9 cellular contexts compared by ENCODE assay signal in the genomic region with DNA sequence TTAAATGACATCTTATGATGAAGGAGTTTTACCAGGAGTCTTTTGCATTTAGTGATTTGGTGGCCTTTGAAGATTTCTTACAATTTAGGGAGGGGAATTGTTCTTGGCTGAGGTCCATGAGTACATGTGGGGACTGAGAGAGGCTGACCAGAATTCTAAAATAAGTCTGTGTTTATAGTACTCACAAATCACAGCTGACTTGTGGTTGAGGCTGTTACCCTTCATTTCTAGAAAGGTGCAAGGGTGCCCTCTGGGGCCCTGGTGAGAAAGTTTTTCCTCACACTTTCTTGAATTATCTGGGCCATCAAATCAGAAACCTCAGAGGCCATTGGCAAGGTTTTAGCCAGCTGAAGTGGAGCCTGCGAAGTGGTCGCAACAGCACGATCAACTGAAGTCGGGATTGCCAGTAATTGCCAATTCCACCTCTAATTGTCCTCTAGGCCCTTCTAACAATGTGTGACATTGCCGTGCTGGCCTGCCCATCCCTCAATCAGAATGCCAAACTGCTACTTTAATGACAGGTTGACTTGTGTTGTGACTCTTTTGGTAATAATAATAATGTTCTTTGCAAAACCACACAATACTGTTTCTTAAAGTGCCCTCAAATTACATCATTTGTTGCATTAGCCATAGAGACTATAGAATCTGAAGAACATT.
DNase-seq lines count a peak whose midpoint lies in the region; FAIRE-seq and TF ChIP-seq lines count a peak whose summit lies in the region.
"Had no signal": no experiment of that assay in that cellular context is flagged by ENCODE, and none has a peak within 500 bp of the region (broad histone marks: within the 10 kb centered on the region; RNA-seq: fewer than 3 reads in every experiment).

No MANE protein-coding gene starts in this region.

- H3K4me1 ChIP-seq in H9 (ENCODE audit: insufficient read depth, low read length): no peaks in the 10 kb centered on the region
- H3K4me1 ChIP-seq in liver (ENCODE audit: control insufficient read depth in 4 of 4, insufficient read depth in 4 of 4, low read length in 3 of 4): no peaks in the 10 kb centered on the region

- no peak overlapping the region for H2BK5ac ChIP-seq in H9 (ENCODE audit: insufficient read length, low read length)

- H3K9me3 ChIP-seq in H9 (ENCODE audit: control insufficient read depth, low read depth, low read length): no peaks in the 10 kb centered on the region
- no peaks in the 10 kb centered on the region for H3K9me3 ChIP-seq in liver (ENCODE audit: control insufficient read depth in 4 of 4, low read length in 3 of 4)

- no peak overlapping the region for H3K27ac ChIP-seq in H9 (ENCODE audit: insufficient read length, low read depth, low read length)
- no peak overlapping the region for H3K27ac ChIP-seq in liver (ENCODE audit: low read depth in 1 of 2, low read length in 2 of 2)

- no peak overlapping the region for H2AK5ac ChIP-seq in H9 (ENCODE audit: insufficient read length, low read length)

- H3K4me1 Mint-ChIP-seq in H9 (peaks cover 2 to 3% of the 10 kb centered on the region in 2 experiments; a peak in 2 of 4 replicates), chondrocyte (ENCODE audit: low read depth) (peaks cover 15% of the 10 kb centered on the region)
- H3K4me1 Mint-ChIP-seq: activated naive CD8-positive, alpha-beta T cell treated with anti-CD3 and anti-CD28 coated beads, Interleukin-2, amount 10 ng/mL, durations not matched to agents 7 days and 5 days had no signal

- no peak overlapping the region for H2AFZ ChIP-seq in H9 (ENCODE audit: low read length)

- TF ChIP-seq CTCF in H9 (conservative IDR thresholded peaks at IDR 0.05): peak; percentile 71
- TF ChIP-seq CTCF in chondrocyte (IDR thresholded peaks at IDR 0.05): peak; percentile 91
- peak; percentile 63 for TF ChIP-seq CTCF in liver (IDR thresholded peaks at IDR 0.05; ENCODE audit: low read depth, low read length, missing input control)

- H3K79me1 ChIP-seq in H9 (ENCODE audit: insufficient read depth, low read depth, low read length, poor library complexity, severe bottlenecking): no peaks in the 10 kb centered on the region

- no CpG with 5 or more reads among the region's 5 CpGs for WGBS in H9 (ENCODE audit: extremely low coverage, insufficient read length, low lambda C conversion rate)
- 65% methylated on average over 5 of the region's 5 CpGs for WGBS in liver

- H3K27me3 Mint-ChIP-seq in H9 (ENCODE audit: low read depth) (no peaks in the 10 kb centered on the region), chondrocyte (ENCODE audit: low read depth) (no peaks in the 10 kb centered on the region)
- H3K27me3 Mint-ChIP-seq: activated naive CD8-positive, alpha-beta T cell treated with anti-CD3 and anti-CD28 coated beads, Interleukin-2, amount 10 ng/mL, durations not matched to agents 7 days and 5 days had no signal

- H3K36me3 Mint-ChIP-seq in H9 (ENCODE audit: insufficient read depth in 1 of 3, low read depth in 3 of 3) (no peaks in the 10 kb centered on the region), chondrocyte (ENCODE audit: low read depth) (no peaks in the 10 kb centered on the region)
- H3K36me3 Mint-ChIP-seq: activated naive CD8-positive, alpha-beta T cell treated with anti-CD3 and anti-CD28 coated beads, Interleukin-2, amount 10 ng/mL, durations not matched to agents 7 days and 5 days had no signal

- H3K4me3 Mint-ChIP-seq in H9 (no peak overlapping the region), chondrocyte (ENCODE audit: unreplicated experiment) (no peak overlapping the region)
- H3K4me3 Mint-ChIP-seq: activated naive CD8-positive, alpha-beta T cell treated with anti-CD3 and anti-CD28 coated beads, Interleukin-2, amount 10 ng/mL, durations not matched to agents 7 days and 5 days had no signal

- no peak overlapping the region for H3K23ac ChIP-seq in H9 (ENCODE audit: insufficient read length, low read depth, low read length)

- no peaks in the 10 kb centered on the region for H4K20me1 ChIP-seq in H9 (ENCODE audit: control insufficient read depth, insufficient read depth, insufficient read length)

- H2BK15ac ChIP-seq in H9 (ENCODE audit: low read depth, low read length): no peak overlapping the region

- H2BK12ac ChIP-seq in H9 (ENCODE audit: insufficient read length, low read depth, low read length): no peak overlapping the region

- no peaks in the 10 kb centered on the region for H3K27me3 ChIP-seq in H9 (ENCODE audit: insufficient read depth, low read length)
- no peaks in the 10 kb centered on the region for H3K27me3 ChIP-seq in liver (ENCODE audit: control insufficient read depth in 4 of 4, insufficient read depth in 4 of 4, low read length in 3 of 4)

- FAIRE-seq in urothelium cell line (lab: Jason Lieb, UNC): no peak

- H3K9ac ChIP-seq in H9 (ENCODE audit: extremely low read depth, insufficient read length, low read length) (no peak overlapping the region), liver (ENCODE audit: low read depth in 1 of 2, low read length in 2 of 2) (no peak overlapping the region)

- no peaks in the 10 kb centered on the region for H3K36me3 ChIP-seq in liver (ENCODE audit: control insufficient read depth in 4 of 4, insufficient read depth in 3 of 4, low read depth in 1 of 4, low read length in 3 of 4)

- no peaks in the 10 kb centered on the region for H3K79me2 ChIP-seq in H9 (ENCODE audit: insufficient read depth, low read length)

- H3K23me2 ChIP-seq in H9 (ENCODE audit: insufficient read length, low read depth, low read length, poor library complexity, severe bottlenecking): no peaks in the 10 kb centered on the region

- H4K5ac ChIP-seq in H9 (ENCODE audit: insufficient read length, low read depth, low read length): no peak overlapping the region

- DNase-seq in DMS153 (lab: John Stamatoyannopoulos, UW) (peak; percentile 18), DMS153 treated with DMSO at 0.1 percent for 48 hours (lab: John Stamatoyannopoulos, UW; ENCODE audit: unreplicated experiment) (no peak), H9 (peak; percentile 60), NCI-H2227 (lab: John Stamatoyannopoulos, UW; ENCODE audit: unreplicated experiment) (peak; percentile 31), chondrocyte (ENCODE audit: low spot score) (no peak), urothelium cell line (ENCODE audit: low spot score) (peak; percentile 58), GF-D8 (lab: John Stamatoyannopoulos, UW) (no peak)
- DNase-seq: activated naive CD8-positive, alpha-beta T cell treated with anti-CD3 and anti-CD28 coated beads, Interleukin-2, amount 10 ng/mL, durations not matched to agents 7 days and 5 days had no signal

- no peak overlapping the region for H4K91ac ChIP-seq in H9 (ENCODE audit: insufficient read length, low read depth, low read length)

- H3K4me2 ChIP-seq in H9 (ENCODE audit: insufficient read depth, insufficient read length, low read length): no peak overlapping the region

- H3K27ac Mint-ChIP-seq in H9: no peak overlapping the region; a peak in 1 of 7 replicates
- H3K27ac Mint-ChIP-seq in chondrocyte (ENCODE audit: unreplicated experiment): peak overlapping the region; percentile 25
- H3K27ac Mint-ChIP-seq: activated naive CD8-positive, alpha-beta T cell treated with anti-CD3 and anti-CD28 coated beads, Interleukin-2, amount 10 ng/mL, durations not matched to agents 7 days and 5 days had no signal

- H3K4me3 ChIP-seq in liver (ENCODE audit: low read depth in 1 of 3, low read length in 3 of 3): no peak overlapping the region

- H4K8ac ChIP-seq in H9 (replicated peaks; ENCODE audit: insufficient read length, low read depth, low read length): no peak overlapping the region

- H3K9me3 Mint-ChIP-seq in H9: no peaks in the 10 kb centered on the region
- H3K9me3 Mint-ChIP-seq in chondrocyte (ENCODE audit: low read depth): no peaks in the 10 kb centered on the region
- H3K9me3 Mint-ChIP-seq: activated naive CD8-positive, alpha-beta T cell treated with anti-CD3 and anti-CD28 coated beads, Interleukin-2, amount 10 ng/mL, durations not matched to agents 7 days and 5 days had no signal

- no peak overlapping the region for H3K14ac ChIP-seq in H9 (ENCODE audit: insufficient read depth, low read length)

- no peak overlapping the region for H3K4ac ChIP-seq in H9 (ENCODE audit: low read depth, low read length)

- H3T11ph ChIP-seq in H9 (ENCODE audit: low read length): no peak overlapping the region

- no peak overlapping the region for H2BK20ac ChIP-seq in H9 (ENCODE audit: low read depth, low read length, poor library complexity, severe bottlenecking)

- no peak overlapping the region for H2BK120ac ChIP-seq in H9 (ENCODE audit: low read depth, low read length, poor library complexity, severe bottlenecking)

- no peak overlapping the region for H3K56ac ChIP-seq in H9 (ENCODE audit: insufficient read length, low read depth, low read length)

- H3K18ac ChIP-seq in H9 (ENCODE audit: insufficient read length, low read depth, low read length): no peak overlapping the region

- TF ChIP-seq RAD21 in liver (IDR thresholded peaks at IDR 0.05): peak; percentile 87 to 89

TF ChIP-seq in liver, 16 proteins besides CTCF, POLR2A, EP300 and RAD21:
- TF ChIP-seq HNF4G (IDR thresholded peaks at IDR 0.05) (no peak), NR2F2 (IDR thresholded peaks at IDR 0.05) (no peak), HNF4A (conservative IDR thresholded peaks at IDR 0.05) (no peak)
- TF ChIP-seq, protein P1, sequence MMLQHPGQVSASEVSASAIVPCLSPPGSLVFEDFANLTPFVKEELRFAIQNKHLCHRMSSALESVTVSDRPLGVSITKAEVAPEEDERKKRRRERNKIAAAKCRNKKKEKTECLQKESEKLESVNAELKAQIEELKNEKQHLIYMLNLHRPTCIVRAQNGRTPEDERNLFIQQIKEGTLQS (IDR thresholded peaks at IDR 0.05): no peak

Comparison
In these comparisons a context has a peak if more than half of its experiments do, and no peak if none do; other contexts are left out.
1. DNase-seq: peak in DMS153 (single experiment), H9 (single experiment), NCI-H2227 (single experiment) and urothelium cell line (single experiment); none in DMS153 treated with DMSO at 0.1 percent for 48 hours (single experiment), chondrocyte (single experiment) and GF-D8 (single experiment).
2. Peak in every context shown above with its lines, with median percentiles within 50 percentile points of each other: CTCF ChIP-seq.